22 cellular contexts compared by ENCODE assay signal in the genomic region with DNA sequence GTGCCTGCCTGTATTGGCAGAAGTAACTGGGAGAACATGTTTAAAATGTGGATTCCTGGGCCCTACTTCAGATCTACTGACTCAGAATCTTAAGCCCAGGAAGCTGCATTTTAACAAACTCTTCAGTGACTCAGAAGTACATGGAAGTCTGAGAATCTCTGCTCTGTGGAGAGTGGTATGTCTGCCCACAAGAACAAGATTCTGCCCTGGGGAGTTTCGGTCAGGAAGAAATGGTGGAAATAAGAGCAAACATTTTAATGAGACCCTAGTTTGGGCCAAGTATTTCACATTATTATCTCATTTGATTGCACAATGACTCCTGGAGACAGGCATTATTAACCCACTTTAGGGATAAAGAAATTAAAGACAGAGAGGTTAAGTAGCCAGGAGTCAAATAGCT. TPM values are rescaled to one million over a fixed set of nuclear protein-coding genes. Genes with fewer than 3 reads are reported as not detected.
A peak's percentile ranks its signal among the peaks of the same experiment; 100 is the strongest.
DNase-seq lines count a peak whose midpoint lies in the region; ATAC-seq, FAIRE-seq and TF ChIP-seq lines count a peak whose summit lies in the region.
"Had no signal": no experiment of that assay in that cellular context is flagged by ENCODE, and none has a peak within 500 bp of the region (broad histone marks: within the 10 kb centered on the region; RNA-seq: fewer than 3 reads in every experiment).

No MANE protein-coding gene starts in this region.

- in situ Hi-C loops in K562 (cut with MboI), result no loop called here

- no peaks in the 10 kb centered on the region for H3K9me3 ChIP-seq in HEK293 (ENCODE audit: control insufficient read depth, insufficient read depth, low read depth, low read length)
- H3K9me3 ChIP-seq in K562 (replicated peaks; ENCODE audit: control insufficient read depth, insufficient read depth, low read depth, low read length), result no peaks in the 10 kb centered on the region
- no peaks in the 10 kb centered on the region for H3K9me3 ChIP-seq in right cardiac atrium (ENCODE audit: control insufficient read depth, low read length)
- H3K9me3 ChIP-seq: colonic mucosa, thoracic aorta had no signal

- H3K4me3 ChIP-seq in HEK293 (ENCODE audit: low read depth, low read length), result no peak overlapping the region
- no peak overlapping the region for H3K4me3 ChIP-seq in K562
- no peak overlapping the region for H3K4me3 ChIP-seq in right cardiac atrium (ENCODE audit: low read length)
- H3K4me3 ChIP-seq: colonic mucosa, thoracic aorta had no signal

- no peak for FAIRE-seq in K562 (lab: Jason Lieb, UNC)
- FAIRE-seq: endothelial cell of umbilical vein, RCC 7860 had no signal

- H3K4me1 ChIP-seq in HEK293 (ENCODE audit: control insufficient read depth, insufficient read depth, low read length) (no peaks in the 10 kb centered on the region), K562 (replicated peaks in 1 of 2; ENCODE audit: control insufficient read depth in 2 of 2, insufficient read depth in 2 of 2, low read length in 2 of 2) (no peaks in the 10 kb centered on the region), right cardiac atrium (ENCODE audit: control insufficient read depth, insufficient read depth, low read length) (no peaks in the 10 kb centered on the region)
- H3K4me1 ChIP-seq: colonic mucosa had no signal

- no peak overlapping the region for H3K4me2 ChIP-seq in K562 (ENCODE audit: insufficient read depth, low read length)

- DNase-seq in AG09319 (ENCODE audit: extremely low read depth, low read depth), result peak; percentile 56
- no peak for DNase-seq in K562 (ENCODE audit: extremely low read depth in 1 of 4, low spot score in 3 of 4)
- DNase-seq in right cardiac atrium, result no peak
- no peak for DNase-seq in pons (ENCODE audit: low spot score)
- DNase-seq in stimulated activated CD4-positive, alpha-beta T cell treated with anti-CD3 and anti-CD28 coated beads, Interleukin-4, amount 100 ng/mL, for 4 hours, result no peak
- no peak for DNase-seq in CD1c-positive myeloid dendritic cell (ENCODE audit: extremely low spot score)
- DNase-seq: activated CD4-positive, alpha-beta memory T cell treated with anti-CD3 and anti-CD28 coated beads, Interleukin-2, amount 10 ng/mL, durations not matched to agents 7 days and 5 days; activated naive CD8-positive, alpha-beta T cell treated with anti-CD3 and anti-CD28 coated beads, Interleukin-2, amount 50 U/mL, for 24 hours; colonic mucosa; head of caudate nucleus; islet precursor cell; midbrain; NCI-H2107; NCI-H82; stimulated activated CD4-positive, alpha-beta T cell treated with anti-CD3 and anti-CD28 coated beads, Interleukin-4, amount 100 ng/mL, for 24 hours; SW 1271 had no signal

- H3K27ac ChIP-seq in HEK293 (ENCODE audit: extremely low read depth, low read depth, low read length), result no peak overlapping the region
- H3K27ac ChIP-seq in K562 (ENCODE audit: extremely low read depth, low read depth, low read length), result no peak overlapping the region
- no peak overlapping the region for H3K27ac ChIP-seq in right cardiac atrium (ENCODE audit: low read length)
- H3K27ac ChIP-seq: colonic mucosa, VCaP had no signal

- no peaks in the 10 kb centered on the region for H3K79me2 ChIP-seq in K562 (ENCODE audit: control insufficient read depth, insufficient read depth, low read length)

- H3K36me3 ChIP-seq in HEK293 (ENCODE audit: control insufficient read depth in 2 of 2, insufficient read depth in 1 of 2, low read length in 2 of 2) (no peaks in the 10 kb centered on the region), K562 (ENCODE audit: control insufficient read depth, insufficient read depth, low read length) (no peaks in the 10 kb centered on the region)
- H3K36me3 ChIP-seq: colonic mucosa, thoracic aorta had no signal

- H3K9ac ChIP-seq in K562 (ENCODE audit: insufficient read depth in 1 of 2, low read depth in 2 of 2, low read length in 2 of 2), result no peak overlapping the region

- no peaks in the 10 kb centered on the region for H3K9me1 ChIP-seq in K562 (ENCODE audit: control insufficient read depth, insufficient read depth, low read length)

- POLR2A ChIA-PET in HEK293 (lab: Yijun Ruan, JAX) (interaction anchor here (0.8 kb wide), 1 partner anchor 9 kb away, joined by 3 read pairs; no protein-coding TSS in a partner anchor), K562 (lab: Yijun Ruan, JAX) (interaction anchor here (0.6 to 1.2 kb wide), 4 partner anchors 15 to 910 kb away, joined by 3 read pairs; no protein-coding TSS in a partner anchor)

- 73% methylated on average over 1 of the region's 1 CpG for WGBS in K562 (ENCODE audit: insufficient coverage, low coverage, missing lambda C conversion rate)
- WGBS in right cardiac atrium, result 71% methylated on average over 1 of the region's 1 CpG

- no TSS peak for BruUV-seq in K562 (replicated peaks; lab: Mats Ljungman, UMichigan)

- no peak for TF ChIP-seq RAD21 in K562 (CRISPR knock-in tag; conservative IDR thresholded peaks at IDR 0.05 in 1 of 2, IDR thresholded peaks at IDR 0.05 in 1 of 2)

- no peak overlapping the region for H2AFZ ChIP-seq in K562 (ENCODE audit: low read depth, low read length)

- H3K27me3 ChIP-seq in K562 (ENCODE audit: control insufficient read depth in 2 of 2, insufficient read depth in 2 of 2, low read length in 2 of 2), result no peaks in the 10 kb centered on the region
- H3K27me3 ChIP-seq in right cardiac atrium (ENCODE audit: control insufficient read depth, insufficient read depth), result no peaks in the 10 kb centered on the region
- H3K27me3 ChIP-seq: colonic mucosa had no signal

- CTCF ChIA-PET in HEK293 (lab: Yijun Ruan, JAX), result no interaction called here
- CTCF ChIA-PET in K562 (lab: Yijun Ruan, JAX; ENCODE audit: low intra/inter-chr PET ratio), result no interaction called here

- intact Hi-C loops in K562 (cut with micrococcal nuclease) (no loop called here), right cardiac atrium (cut with DNase I) (no loop called here)

- H4K20me1 ChIP-seq in K562 (replicated peaks; ENCODE audit: control insufficient read depth, insufficient read depth, low read length), result no peaks in the 10 kb centered on the region

- ATAC-seq in K562 (no peak), right cardiac atrium (peak; percentile 20 to 50)
- no peak for ATAC-seq in activated CD4-positive, CD25-positive, alpha-beta regulatory T cell treated with anti-CD3 and anti-CD28 coated beads, Interleukin-2, amount 50 U/mL, for 24 hours
- ATAC-seq: activated naive CD8-positive, alpha-beta T cell treated with anti-CD3 and anti-CD28 coated beads, Interleukin-2, amount 50 U/mL, for 24 hours had no signal

- no peak for TF ChIP-seq EP300 in K562 (IDR thresholded peaks at IDR 0.05; ENCODE audit: low read length)

- no peak for TF ChIP-seq CTCF in AG09319 (IDR thresholded peaks at IDR 0.05; ENCODE audit: low read depth, low read length)
- TF ChIP-seq CTCF in HEK293 (tag by site-specific recombination; IDR thresholded peaks at IDR 0.05), result no peak
- TF ChIP-seq CTCF in K562 (IDR thresholded peaks at IDR 0.05 in 2 of 3, conservative IDR thresholded peaks at IDR 0.05 in 1 of 3; ENCODE audit: insufficient read depth in 2 of 3, low read depth in 1 of 3, low read length in 3 of 3), result no peak

- no peak for TF ChIP-seq POLR2A in K562 (conservative IDR thresholded peaks at IDR 0.05)

TF ChIP-seq in HEK293, 187 proteins besides CTCF, POLR2A, EP300 and RAD21 (continues in another document):
- TF ChIP-seq GLI2 (tag by site-specific recombination; IDR thresholded peaks at IDR 0.05; ENCODE audit: borderline replicate concordance, low read depth), result no peak

TF ChIP-seq in K562, 482 proteins besides CTCF, POLR2A, EP300 and RAD21 (continues in another document):
- TF ChIP-seq RBFOX2 (IDR thresholded peaks at IDR 0.05; ENCODE audit: low read depth, low read length) (no peak), ZNF707 (CRISPR knock-in tag; conservative IDR thresholded peaks at IDR 0.05) (no peak), CEBPB (tag; IDR thresholded peaks at IDR 0.05) (peak; percentile 46; the same call in 1 of the 2 replicates)

RNA-seq across cellular contexts. Expression of a gene that starts 8.2 kb away (rescaled TPM):
- total RNA-seq in K562 (2011; cell fraction: chromatin; rRNA removed; ENCODE audit: low replicate concordance), result 16.3 and 35.6 TPM in 2 replicates
- total RNA-seq in K562 (2011; cell fraction: nucleolus; rRNA removed), result 3.2 and 7.0 TPM in 2 replicates
- 13.5 and 16.0 TPM in 2 replicates for total RNA-seq in K562 (2011; cell fraction: nucleoplasm; rRNA removed)
- total RNA-seq in K562 (2014; rRNA removed), result 3.8 and 5.1 TPM in 2 replicates
- total RNA-seq in K562 (2014; rRNA removed; fragmentation: Illumina TruSeq; extraction: Trizol), result 7.3 and 8.0 TPM in 2 replicates
- 0.60 and 1.1 TPM in 2 replicates for total RNA-seq in K562 (2015; rRNA removed; fragmentation: Illumina TruSeq; extraction: Trizol)
- 9.2 and 9.6 TPM in 2 replicates for total RNA-seq in K562 (2021)
- polyA plus RNA-seq in K562 (2011; rRNA removed), result 1.5 and 5.9 TPM in 2 replicates
- 0.37 and 3.2 TPM in 2 replicates for polyA plus RNA-seq in K562 (2011; cell fraction: cytosol; rRNA removed)
- polyA plus RNA-seq in K562 (2011; cell fraction: nucleus; rRNA removed), result 3.0 and 14.9 TPM in 2 replicates
- polyA plus RNA-seq in K562 (2012), result 2.4 and 39.4 TPM in 2 replicates
- polyA plus RNA-seq in K562 (2014; fragmentation: Illumina TruSeq; extraction: Trizol), result 8.9 and 9.9 TPM in 2 replicates
- 1 to 10 TPM; 1.4 to 1.7 TPM for polyA plus RNA-seq in K562 (2014; fragmentation: Nextera tagmentation; extraction: Ambion mirVana)
- 8.2 and 8.9 TPM in 2 replicates for polyA plus RNA-seq in K562 (2014; rRNA removed)
- 1.8 and 10.0 TPM in 2 replicates for polyA minus RNA-seq in K562 (2011; rRNA and poly(A)+ RNA removed)
- 0.76 and 1.3 TPM in 2 replicates for polyA minus RNA-seq in K562 (2011; cell fraction: cytosol; rRNA and poly(A)+ RNA removed)
- 0.81 and 12.1 TPM in 2 replicates for polyA minus RNA-seq in K562 (2011; cell fraction: nucleus; rRNA and poly(A)+ RNA removed)
- total RNA-seq in right cardiac atrium, result 1 to 10 TPM; 2.0 to 5.8 (median 5.2) TPM
- 1.2 TPM for polyA plus RNA-seq in right cardiac atrium

RNA-seq across cellular contexts. Expression of a gene that starts 31.4 kb away (rescaled TPM):
- total RNA-seq in K562 (2011; cell fraction: chromatin; rRNA removed; ENCODE audit: low replicate concordance), result 28.7 and 119 TPM in 2 replicates
- total RNA-seq in K562 (2011; cell fraction: nucleolus; rRNA removed), result 8.2 and 17.6 TPM in 2 replicates
- 32.0 and 43.8 TPM in 2 replicates for total RNA-seq in K562 (2011; cell fraction: nucleoplasm; rRNA removed)
- total RNA-seq in K562 (2014; rRNA removed) (18.2 and 21.1 TPM in 2 replicates), K562 (2014; rRNA removed; fragmentation: Illumina TruSeq; extraction: Trizol) (36.2 and 39.5 TPM in 2 replicates), K562 (2015; rRNA removed; fragmentation: Illumina TruSeq; extraction: Trizol) (32.1 and 38.5 TPM in 2 replicates), K562 (2021) (24.1 and 25.4 TPM in 2 replicates), right cardiac atrium (10 to 100 TPM; 22.8 to 29.9 (median 27.2) TPM)
- polyA plus RNA-seq in K562 (2011; rRNA removed) (18.7 and 28.2 TPM in 2 replicates), K562 (2014; fragmentation: Illumina TruSeq; extraction: Trizol) (16.9 and 21.3 TPM in 2 replicates), K562 (2014; fragmentation: Nextera tagmentation; extraction: Ambion mirVana) (10 to 100 TPM; 12.5 to 13.3 TPM), K562 (2014; rRNA removed) (13.9 and 23.2 TPM in 2 replicates), right cardiac atrium (9.5 TPM)
- 2.8 and 6.9 TPM in 2 replicates for polyA plus RNA-seq in K562 (2011; cell fraction: cytosol; rRNA removed)
- 15.5 and 22.9 TPM in 2 replicates for polyA plus RNA-seq in K562 (2011; cell fraction: nucleus; rRNA removed)
- polyA plus RNA-seq in K562 (2012), result 12.8 and 13.6 TPM in 2 replicates
- polyA minus RNA-seq in K562 (2011; rRNA and poly(A)+ RNA removed), result 44.1 and 50.3 TPM in 2 replicates
- polyA minus RNA-seq in K562 (2011; cell fraction: cytosol; rRNA and poly(A)+ RNA removed), result 20.8 and 26.1 TPM in 2 replicates
- polyA minus RNA-seq in K562 (2011; cell fraction: nucleus; rRNA and poly(A)+ RNA removed), result 31.0 and 60.0 TPM in 2 replicates

Comparison
In these comparisons a context has a peak if more than half of its experiments do, and no peak if none do; other contexts are left out.
1. ATAC-seq: peak in right cardiac atrium (2 of 2); none in K562 (single experiment) and activated CD4-positive, CD25-positive, alpha-beta regulatory T cell treated with anti-CD3 and anti-CD28 coated beads, Interleukin-2, amount 50 U/mL, for 24 hours (0 of 2).